Comparison of ENCODE assay signal across 8 cellular contexts in genomic region chr22:28810839-28811491, GRCh38. TPM values are rescaled to one million over a fixed set of nuclear protein-coding genes. Genes with fewer than 3 reads are reported as not detected.
DNase-seq lines count a peak whose midpoint lies in the region; ATAC-seq and TF ChIP-seq lines count a peak whose summit lies in the region.

No MANE protein-coding gene starts in this region.

- no peaks in the 10 kb centered on the region for H3K27me3 ChIP-seq in thoracic aorta (replicated peaks; ENCODE audit: insufficient read depth)

- intact Hi-C loops in left ventricle myocardium superior (cut with micrococcal nuclease): no loop called here

- H3K27ac Mint-ChIP-seq in activated CD4-positive, alpha-beta T cell treated with anti-CD3 and anti-CD28 coated beads, Interleukin-2, amount 10 ng/mL, durations not matched to agents 7 days and 5 days: peak overlapping the region; percentile 93

- peak overlapping the region in 1 of 2 donors; percentile 32 for H3K27ac ChIP-seq in thoracic aorta

- no peaks in the 10 kb centered on the region for H3K9me3 ChIP-seq in thoracic aorta

- peaks cover 74% of the 10 kb centered on the region for H3K4me1 Mint-ChIP-seq in activated T-cell treated with anti-CD3 and anti-CD28 coated beads, Interleukin-2, amount 50 U/mL, for 4 hours (ENCODE audit: low read depth)
- peaks cover 78% of the 10 kb centered on the region for H3K4me1 Mint-ChIP-seq in activated CD4-positive, alpha-beta T cell treated with anti-CD3 and anti-CD28 coated beads, Interleukin-2, amount 10 ng/mL, durations not matched to agents 7 days and 5 days

- H3K27me3 Mint-ChIP-seq in activated T-cell treated with anti-CD3 and anti-CD28 coated beads, Interleukin-2, amount 50 U/mL, for 4 hours (ENCODE audit: low read depth): no peaks in the 10 kb centered on the region
- H3K27me3 Mint-ChIP-seq in activated CD4-positive, alpha-beta T cell treated with anti-CD3 and anti-CD28 coated beads, Interleukin-2, amount 10 ng/mL, durations not matched to agents 7 days and 5 days: no peaks in the 10 kb centered on the region

- H3K9me3 Mint-ChIP-seq in activated T-cell treated with anti-CD3 and anti-CD28 coated beads, Interleukin-2, amount 50 U/mL, for 4 hours: no peaks in the 10 kb centered on the region
- H3K9me3 Mint-ChIP-seq in activated CD4-positive, alpha-beta T cell treated with anti-CD3 and anti-CD28 coated beads, Interleukin-2, amount 10 ng/mL, durations not matched to agents 7 days and 5 days: no peaks in the 10 kb centered on the region

- POLR2A ChIA-PET in activated CD4-positive, alpha-beta T cell treated with anti-CD3 and anti-CD28 coated beads, Interleukin-2, amount 10 ng/mL, durations not matched to agents 7 days and 5 days (lab: Charles Lee): interaction anchor here (0.6 to 2.6 kb wide), 3 partner anchors 11 to 338 kb away, joined by 3 to 28 read pairs (median 3); partner anchors contain the start of gene XBP1

- peaks cover 4 to 9% of the 10 kb centered on the region in 2 donors for H3K4me1 ChIP-seq in thoracic aorta (ENCODE audit: control insufficient read depth in 1 of 2, low read depth in 2 of 2)

- CTCF ChIA-PET in activated CD4-positive, alpha-beta T cell treated with anti-CD3 and anti-CD28 coated beads, Interleukin-2, amount 10 ng/mL, durations not matched to agents 7 days and 5 days (lab: Charles Lee): interaction anchor here (1.0 to 5.7 kb wide), 5 partner anchors 9 to 18 kb away, joined by 4 to 52 read pairs (median 9); partner anchors contain the start of gene XBP1

- ATAC-seq in activated T-cell treated with anti-CD3 and anti-CD28 coated beads, Interleukin-2, amount 50 U/mL, for 4 hours: peak in 1 of 2 donors; percentile 4
- ATAC-seq in left ventricle myocardium superior (peak; percentile 36), thoracic aorta (ENCODE audit: insufficient number of reproducible peaks, low FRiP score, low read depth) (no peak), HG02642 (IDR thresholded peaks at IDR 0.05; ENCODE audit: poor library complexity, unreplicated experiment) (no peak)

- TF ChIP-seq CTCF in thoracic aorta (IDR thresholded peaks at IDR 0.05): no peak
- no peak for TF ChIP-seq CTCF in GM10266 (IDR thresholded peaks at IDR 0.05; ENCODE audit: control insufficient read depth, insufficient read depth, low read depth, missing control alignments)

- peaks cover 6% of the 10 kb centered on the region for H3K36me3 ChIP-seq in thoracic aorta

- peak; percentile 24 for DNase-seq in activated T-cell treated with anti-CD3 and anti-CD28 coated beads, Interleukin-2, amount 50 U/mL, for 4 hours
- DNase-seq in activated T-cell treated with anti-CD3 and anti-CD28 coated beads, Interleukin-2, amount 50 U/mL, for 1 hour: no peak
- DNase-seq in activated CD4-positive, alpha-beta T cell treated with anti-CD3 and anti-CD28 coated beads, Interleukin-2, amount 10 ng/mL, durations not matched to agents 7 days and 5 days: peak; percentile 65
- DNase-seq in left ventricle myocardium superior (no peak), thoracic aorta (ENCODE audit: low spot score) (no peak), DMS 273 treated with DMSO at 0.1 percent for 48 hours (lab: John Stamatoyannopoulos, UW) (no peak), GM10266 (ENCODE audit: extremely low spot score) (no peak)

- H3K4me3 ChIP-seq in thoracic aorta: peak overlapping the region; percentile 20

- peaks cover 15% of the 10 kb centered on the region for H3K36me3 Mint-ChIP-seq in activated T-cell treated with anti-CD3 and anti-CD28 coated beads, Interleukin-2, amount 50 U/mL, for 4 hours (ENCODE audit: insufficient read depth)
- H3K36me3 Mint-ChIP-seq in activated CD4-positive, alpha-beta T cell treated with anti-CD3 and anti-CD28 coated beads, Interleukin-2, amount 10 ng/mL, durations not matched to agents 7 days and 5 days (ENCODE audit: low read depth): peaks cover 56% of the 10 kb centered on the region

- peak overlapping the region; percentile 49 for H3K4me3 Mint-ChIP-seq in activated T-cell treated with anti-CD3 and anti-CD28 coated beads, Interleukin-2, amount 50 U/mL, for 4 hours
- peak overlapping the region; percentile 76 for H3K4me3 Mint-ChIP-seq in activated CD4-positive, alpha-beta T cell treated with anti-CD3 and anti-CD28 coated beads, Interleukin-2, amount 10 ng/mL, durations not matched to agents 7 days and 5 days

RNA-seq across cellular contexts. Expression of gene XBP1, which starts 10.6 kb away (rescaled TPM):
- total RNA-seq in activated T-cell treated with anti-CD3 and anti-CD28 coated beads, Interleukin-2, amount 50 U/mL, for 4 hours: 100 to 1,000 TPM in 2 of 3 donors, 10 to 100 TPM in 1; 79.7 to 118 (median 105) TPM
- total RNA-seq in activated CD4-positive, alpha-beta T cell treated with anti-CD3 and anti-CD28 coated beads, Interleukin-2, amount 10 ng/mL, durations not matched to agents 7 days and 5 days: 100 to 1,000 TPM; 159 to 184 TPM
- 73.7 TPM for total RNA-seq in left ventricle myocardium superior
- 100 to 1,000 TPM; 176 to 282 TPM for total RNA-seq in thoracic aorta

RNA-seq across cellular contexts. Expression of gene CCDC117, which starts 38.5 kb away (rescaled TPM):
- 10 to 100 TPM; 27.2 to 31.2 (median 28.5) TPM for total RNA-seq in activated T-cell treated with anti-CD3 and anti-CD28 coated beads, Interleukin-2, amount 50 U/mL, for 4 hours
- 10 to 100 TPM; 30.2 to 31.9 TPM for total RNA-seq in activated CD4-positive, alpha-beta T cell treated with anti-CD3 and anti-CD28 coated beads, Interleukin-2, amount 10 ng/mL, durations not matched to agents 7 days and 5 days
- total RNA-seq in left ventricle myocardium superior: 13.2 TPM
- total RNA-seq in thoracic aorta: 10 to 100 TPM; 15.2 to 18.4 TPM

Comparison
In these comparisons a context has a peak if more than half of its experiments do, and no peak if none do; other contexts are left out.
1. DNase-seq: peak in activated T-cell treated with anti-CD3 and anti-CD28 coated beads, Interleukin-2, amount 50 U/mL, for 4 hours (single experiment) and activated CD4-positive, alpha-beta T cell treated with anti-CD3 and anti-CD28 coated beads, Interleukin-2, amount 10 ng/mL, durations not matched to agents 7 days and 5 days (single experiment); none in activated T-cell treated with anti-CD3 and anti-CD28 coated beads, Interleukin-2, amount 50 U/mL, for 1 hour (single experiment), left ventricle myocardium superior (single experiment), thoracic aorta (single experiment), DMS 273 treated with DMSO at 0.1 percent for 48 hours (single experiment) and GM10266 (single experiment).